Comparison of ENCODE assay signal across 9 cellular contexts in genomic region chr3:158731525-158731924, GRCh38. TPM values are rescaled to one million over a fixed set of nuclear protein-coding genes. Genes with fewer than 3 reads are reported as not detected.
A peak's percentile ranks its signal among the peaks of the same experiment; 100 is the strongest.
DNase-seq lines count a peak whose midpoint lies in the region; ATAC-seq, FAIRE-seq and TF ChIP-seq lines count a peak whose summit lies in the region.
"Had no signal": no experiment of that assay in that cellular context is flagged by ENCODE, and none has a peak within 500 bp of the region (broad histone marks: within the 10 kb centered on the region; RNA-seq: fewer than 3 reads in every experiment).

No MANE protein-coding gene starts in this region.

- CTCF ChIA-PET in activated naive CD4-positive, alpha-beta T cell treated with anti-CD3 and anti-CD28 coated beads for 36 hours (lab: Charles Lee) = no interaction called here
- CTCF ChIA-PET in mammary epithelial cell (lab: Charles Lee; ENCODE audit: low non-redundant PET) = no interaction called here

- no TSS peak for BruUV-seq in mammary epithelial cell (replicated peaks; lab: Mats Ljungman, UMichigan)

- H3K36me3 ChIP-seq in mammary epithelial cell (ENCODE audit: insufficient read depth, low read length) (no peaks in the 10 kb centered on the region), upper lobe of left lung (no peaks in the 10 kb centered on the region)

- H3K4me3 Mint-ChIP-seq in activated naive CD4-positive, alpha-beta T cell treated with anti-CD3 and anti-CD28 coated beads for 36 hours = peak overlapping the region; percentile 50
- peak overlapping the region; percentile 63 for H3K4me3 Mint-ChIP-seq in mesothelial cell of epicardium

- H3K4me1 ChIP-seq in mammary epithelial cell (ENCODE audit: insufficient read depth, low read length) (peaks cover 19% of the 10 kb centered on the region), upper lobe of left lung (peaks cover 25 to 47% (median 31%) of the 10 kb centered on the region in 4 donors)

- H3K4me2 ChIP-seq in mammary epithelial cell (ENCODE audit: insufficient read depth, low read depth, low read length) = peak overlapping the region; percentile 95

- dilution Hi-C loops in mammary epithelial cell (cut with HindIII; ENCODE audit: low sequenced_read_pairs) = no loop called here

- TF ChIP-seq EP300 in upper lobe of left lung (IDR thresholded peaks at IDR 0.05) = no peak

- no peak overlapping the region for H3K27ac ChIP-seq in mammary epithelial cell (ENCODE audit: insufficient read depth, low read depth, low read length)
- peak overlapping the region; percentile 61 to 82 (median 80) for H3K27ac ChIP-seq in upper lobe of left lung

- no peak for TF ChIP-seq POLR2A in upper lobe of left lung (IDR thresholded peaks at IDR 0.05)
- no peak for TF ChIP-seq POLR2A in GM12892 (IDR thresholded peaks at IDR 0.05; ENCODE audit: low read depth, low read length)

- H3K9me3 ChIP-seq in mammary epithelial cell (replicated peaks; ENCODE audit: insufficient read depth, low read length) (no peaks in the 10 kb centered on the region), upper lobe of left lung (peaks cover 0 to 5% (median 2%) of the 10 kb centered on the region in 4 donors)

- no peak overlapping the region for H3K27ac Mint-ChIP-seq in activated naive CD4-positive, alpha-beta T cell treated with anti-CD3 and anti-CD28 coated beads for 36 hours
- no peak overlapping the region for H3K27ac Mint-ChIP-seq in activated naive CD4-positive, alpha-beta T cell treated with anti-CD3 and anti-CD28 coated beads, Interleukin-2, amount 50 U/mL, for 72 hours
- H3K27ac Mint-ChIP-seq in mesothelial cell of epicardium = peak overlapping the region; percentile 89

- no peaks in the 10 kb centered on the region for H3K79me2 ChIP-seq in mammary epithelial cell (ENCODE audit: insufficient read depth, low read length)

- no peak for DNase-seq in activated naive CD4-positive, alpha-beta T cell treated with anti-CD3 and anti-CD28 coated beads for 36 hours
- DNase-seq in activated naive CD4-positive, alpha-beta T cell treated with anti-CD3 and anti-CD28 coated beads, Interleukin-2, amount 50 U/mL, for 72 hours (ENCODE audit: low spot score in 2 of 2) = no peak
- DNase-seq in mammary epithelial cell (no peak), mesothelial cell of epicardium (ENCODE audit: low spot score in 2 of 2, unreplicated experiment in 2 of 2) (no peak), upper lobe of left lung (no peak), GM12892 (ENCODE audit: insufficient read length) (no peak)
- DNase-seq in central memory CD4-positive, alpha-beta T cell = no peak
- DNase-seq in activated effector memory CD4-positive, alpha-beta T cell treated with anti-CD3 and anti-CD28 coated beads, Interleukin-2, amount 50 U/mL, for 16 hours = no peak
- DNase-seq: DND-41 had no signal

- peak overlapping the region; percentile 38 to 52 (median 49) for H3K4me3 ChIP-seq in mammary epithelial cell (replicated peaks in 1 of 3; ENCODE audit: insufficient read depth in 1 of 3, low read depth in 2 of 3, low read length in 3 of 3)
- peak overlapping the region; percentile 53 to 69 (median 60) for H3K4me3 ChIP-seq in upper lobe of left lung

- peaks cover 8% of the 10 kb centered on the region for H3K4me1 Mint-ChIP-seq in activated naive CD4-positive, alpha-beta T cell treated with anti-CD3 and anti-CD28 coated beads for 36 hours (ENCODE audit: low read depth)
- H3K4me1 Mint-ChIP-seq in mesothelial cell of epicardium = peaks cover 56% of the 10 kb centered on the region

- ATAC-seq in activated naive CD4-positive, alpha-beta T cell treated with anti-CD3 and anti-CD28 coated beads, Interleukin-2, amount 50 U/mL, for 72 hours = no peak
- ATAC-seq in upper lobe of left lung (ENCODE audit: low FRiP score in 2 of 2) = no peak

- H3K36me3 Mint-ChIP-seq in activated naive CD4-positive, alpha-beta T cell treated with anti-CD3 and anti-CD28 coated beads for 36 hours (ENCODE audit: low read depth) = peaks cover 6% of the 10 kb centered on the region
- peaks cover 6 to 9% of the 10 kb centered on the region in 2 donors for H3K36me3 Mint-ChIP-seq in activated naive CD4-positive, alpha-beta T cell treated with anti-CD3 and anti-CD28 coated beads, Interleukin-2, amount 50 U/mL, for 72 hours
- peaks cover 32% of the 10 kb centered on the region for H3K36me3 Mint-ChIP-seq in mesothelial cell of epicardium

- no peak for FAIRE-seq in GM12892 (lab: Jason Lieb, UNC)

- no peaks in the 10 kb centered on the region for H4K20me1 ChIP-seq in mammary epithelial cell (ENCODE audit: insufficient read depth, low read length)

- H3K27me3 ChIP-seq in mammary epithelial cell (ENCODE audit: insufficient read depth, low read length) = no peaks in the 10 kb centered on the region
- H3K27me3 ChIP-seq in upper lobe of left lung = no peaks in the 10 kb centered on the region

- WGBS in mammary epithelial cell (ENCODE audit: low coverage, missing lambda C conversion rate) = 34% methylated on average over 12 of the region's 13 CpGs
- 65 to 70% methylated on average over 11 to 13 of the region's 13 CpGs for WGBS in upper lobe of left lung, 2 donors

- no peak for TF ChIP-seq CTCF in mammary epithelial cell (conservative IDR thresholded peaks at IDR 0.05 in 1 of 2, IDR thresholded peaks at IDR 0.05 in 1 of 2; ENCODE audit: extremely low read depth in 1 of 2, insufficient read depth in 1 of 2, low read depth in 1 of 2, low read length in 2 of 2)
- no peak for TF ChIP-seq CTCF in mesothelial cell of epicardium (IDR thresholded peaks at IDR 0.05; ENCODE audit: unreplicated experiment)
- TF ChIP-seq CTCF in upper lobe of left lung (IDR thresholded peaks at IDR 0.05) = no peak

- in situ Hi-C loops in mammary epithelial cell (cut with MboI; ENCODE audit: low sequenced_read_pairs in 2 of 2) = no loop called here

- H3K27me3 Mint-ChIP-seq in activated naive CD4-positive, alpha-beta T cell treated with anti-CD3 and anti-CD28 coated beads for 36 hours (ENCODE audit: low read depth) = peaks cover 2% of the 10 kb centered on the region
- no peaks in the 10 kb centered on the region for H3K27me3 Mint-ChIP-seq in mesothelial cell of epicardium (ENCODE audit: low read depth)

- peak overlapping the region; percentile 89 for H2AFZ ChIP-seq in mammary epithelial cell (ENCODE audit: low read depth, low read length)

- no peak overlapping the region for H3K9ac ChIP-seq in mammary epithelial cell (ENCODE audit: insufficient read depth, low read length)

- peaks cover 10% of the 10 kb centered on the region for H3K9me3 Mint-ChIP-seq in activated naive CD4-positive, alpha-beta T cell treated with anti-CD3 and anti-CD28 coated beads for 36 hours
- peaks cover 0 to 9% of the 10 kb centered on the region in 2 donors for H3K9me3 Mint-ChIP-seq in activated naive CD4-positive, alpha-beta T cell treated with anti-CD3 and anti-CD28 coated beads, Interleukin-2, amount 50 U/mL, for 72 hours
- peaks cover 9% of the 10 kb centered on the region for H3K9me3 Mint-ChIP-seq in mesothelial cell of epicardium

- intact Hi-C loops in activated naive CD4-positive, alpha-beta T cell treated with anti-CD3 and anti-CD28 coated beads for 36 hours (cut with micrococcal nuclease) = no loop called here
- intact Hi-C loops in mammary epithelial cell (cut with micrococcal nuclease) = no loop called here

RNA-seq across cellular contexts. Expression of gene RARRES1, which starts 0.7 kb away (rescaled TPM):
- total RNA-seq in activated naive CD4-positive, alpha-beta T cell treated with anti-CD3 and anti-CD28 coated beads for 36 hours = not detected
- not detected for total RNA-seq in activated naive CD4-positive, alpha-beta T cell treated with anti-CD3 and anti-CD28 coated beads, Interleukin-2, amount 50 U/mL, for 72 hours
- 10 to 100 TPM in 1 of 2 donors, under 1 TPM in 1; 0.52 to 24.3 TPM for total RNA-seq in mammary epithelial cell
- polyA plus RNA-seq in mammary epithelial cell = 0.67 TPM
- polyA minus RNA-seq in mammary epithelial cell = not detected
- 48.9 to 53.0 TPM (median 51.9 TPM) in 3 replicates for total RNA-seq in mesothelial cell of epicardium
- 10 to 100 TPM in 5 of 6 donors, 1 to 10 TPM in 1; 7.0 to 44.6 (median 27.7) TPM for total RNA-seq in upper lobe of left lung
- 0.13 TPM for polyA plus RNA-seq in GM12892 (2012; ENCODE audit: missing spikeins)

RNA-seq across cellular contexts. Expression of gene LXN, which starts 59.1 kb away (rescaled TPM):
- total RNA-seq in activated naive CD4-positive, alpha-beta T cell treated with anti-CD3 and anti-CD28 coated beads for 36 hours = 1 to 10 TPM; 3.7 to 4.0 TPM
- total RNA-seq in activated naive CD4-positive, alpha-beta T cell treated with anti-CD3 and anti-CD28 coated beads, Interleukin-2, amount 50 U/mL, for 72 hours = 10 to 100 TPM in 1 of 2 donors, 1 to 10 TPM in 1; 1.4 to 15.2 TPM
- total RNA-seq in mammary epithelial cell (1 to 10 TPM; 6.4 to 9.2 TPM), mesothelial cell of epicardium (42.6 to 46.7 TPM (median 46.7 TPM) in 3 replicates), upper lobe of left lung (10 to 100 TPM; 10.4 to 26.6 (median 19.8) TPM)
- polyA plus RNA-seq in mammary epithelial cell = 6.8 TPM
- polyA minus RNA-seq in mammary epithelial cell = 2.0 TPM
- 19.3 TPM for polyA plus RNA-seq in GM12892 (2012; ENCODE audit: missing spikeins)
